In the genomic region with DNA sequence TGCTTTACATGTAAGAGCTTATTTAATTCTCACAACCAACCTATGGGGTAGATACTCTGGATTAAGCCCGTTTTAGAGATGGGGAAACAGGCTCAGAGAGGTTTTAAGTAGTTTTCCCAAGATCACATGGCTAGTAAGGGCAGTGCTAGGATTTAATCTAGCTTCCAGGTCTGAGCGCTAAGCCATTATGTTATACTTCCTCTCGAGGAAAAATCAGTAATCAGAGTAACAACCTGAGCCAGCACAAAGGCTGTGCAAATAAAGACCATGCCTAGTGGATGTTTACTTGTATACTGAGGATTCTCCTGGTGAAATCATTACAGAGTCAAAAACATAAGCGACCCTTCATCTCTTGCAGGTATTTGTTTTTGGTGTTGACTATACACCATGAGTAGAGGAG, we compare ENCODE assay signal across 2 cellular contexts.
TF ChIP-seq lines count a peak whose summit lies in the region.

No MANE protein-coding gene starts in this region.

TF ChIP-seq in WTC11, 78 proteins besides CTCF, POLR2A, EP300 and RAD21:
- TF ChIP-seq ZNF317 (CRISPR knock-in tag; IDR thresholded peaks at IDR 0.05; ENCODE audit: borderline replicate concordance, low read depth) (no peak), SMAD3 (CRISPR knock-in tag; IDR thresholded peaks at IDR 0.05; ENCODE audit: borderline replicate concordance) (no peak), NR3C1 (CRISPR knock-in tag; conservative IDR thresholded peaks at IDR 0.05; ENCODE audit: low read depth) (no peak), HMGA2 (CRISPR knock-in tag; IDR thresholded peaks at IDR 0.05) (no peak), PRRX2 (CRISPR knock-in tag; IDR thresholded peaks at IDR 0.05) (no peak), GABPB1 (CRISPR knock-in tag; IDR thresholded peaks at IDR 0.05) (no peak), SMAD4 (CRISPR knock-in tag; IDR thresholded peaks at IDR 0.05) (no peak), NR1H2 (CRISPR knock-in tag; IDR thresholded peaks at IDR 0.05) (no peak), ZNF263 (CRISPR knock-in tag; IDR thresholded peaks at IDR 0.05; ENCODE audit: low read depth) (no peak), NFATC4 (CRISPR knock-in tag; IDR thresholded peaks at IDR 0.05) (no peak), EMX1 (CRISPR knock-in tag; IDR thresholded peaks at IDR 0.05) (no peak), KAT7 (CRISPR knock-in tag; IDR thresholded peaks at IDR 0.05; ENCODE audit: borderline replicate concordance) (no peak), MXD4 (CRISPR knock-in tag; IDR thresholded peaks at IDR 0.05; ENCODE audit: borderline replicate concordance) (no peak), SOX15 (CRISPR knock-in tag; IDR thresholded peaks at IDR 0.05) (no peak)
- TF ChIP-seq, protein P1, sequence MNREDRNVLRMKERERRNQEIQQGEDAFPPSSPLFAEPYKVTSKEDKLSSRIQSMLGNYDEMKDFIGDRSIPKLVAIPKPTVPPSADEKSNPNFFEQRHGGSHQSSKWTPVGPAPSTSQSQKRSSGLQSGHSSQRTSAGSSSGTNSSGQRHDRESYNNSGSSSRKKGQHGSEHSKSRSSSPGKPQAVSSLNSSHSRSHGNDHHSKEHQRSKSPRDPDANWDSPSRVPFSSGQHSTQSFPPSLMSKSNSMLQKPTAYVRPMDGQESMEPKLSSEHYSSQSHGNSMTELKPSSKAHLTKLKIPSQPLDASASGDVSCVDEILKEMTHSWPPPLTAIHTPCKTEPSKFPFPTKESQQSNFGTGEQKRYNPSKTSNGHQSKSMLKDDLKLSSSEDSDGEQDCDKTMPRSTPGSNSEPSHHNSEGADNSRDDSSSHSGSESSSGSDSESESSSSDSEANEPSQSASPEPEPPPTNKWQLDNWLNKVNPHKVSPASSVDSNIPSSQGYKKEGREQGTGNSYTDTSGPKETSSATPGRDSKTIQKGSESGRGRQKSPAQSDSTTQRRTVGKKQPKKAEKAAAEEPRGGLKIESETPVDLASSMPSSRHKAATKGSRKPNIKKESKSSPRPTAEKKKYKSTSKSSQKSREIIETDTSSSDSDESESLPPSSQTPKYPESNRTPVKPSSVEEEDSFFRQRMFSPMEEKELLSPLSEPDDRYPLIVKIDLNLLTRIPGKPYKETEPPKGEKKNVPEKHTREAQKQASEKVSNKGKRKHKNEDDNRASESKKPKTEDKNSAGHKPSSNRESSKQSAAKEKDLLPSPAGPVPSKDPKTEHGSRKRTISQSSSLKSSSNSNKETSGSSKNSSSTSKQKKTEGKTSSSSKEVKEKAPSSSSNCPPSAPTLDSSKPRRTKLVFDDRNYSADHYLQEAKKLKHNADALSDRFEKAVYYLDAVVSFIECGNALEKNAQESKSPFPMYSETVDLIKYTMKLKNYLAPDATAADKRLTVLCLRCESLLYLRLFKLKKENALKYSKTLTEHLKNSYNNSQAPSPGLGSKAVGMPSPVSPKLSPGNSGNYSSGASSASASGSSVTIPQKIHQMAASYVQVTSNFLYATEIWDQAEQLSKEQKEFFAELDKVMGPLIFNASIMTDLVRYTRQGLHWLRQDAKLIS (CRISPR knock-in tag; IDR thresholded peaks at IDR 0.05; ENCODE audit: borderline replicate concordance) = no peak
- TF ChIP-seq, protein P2, sequence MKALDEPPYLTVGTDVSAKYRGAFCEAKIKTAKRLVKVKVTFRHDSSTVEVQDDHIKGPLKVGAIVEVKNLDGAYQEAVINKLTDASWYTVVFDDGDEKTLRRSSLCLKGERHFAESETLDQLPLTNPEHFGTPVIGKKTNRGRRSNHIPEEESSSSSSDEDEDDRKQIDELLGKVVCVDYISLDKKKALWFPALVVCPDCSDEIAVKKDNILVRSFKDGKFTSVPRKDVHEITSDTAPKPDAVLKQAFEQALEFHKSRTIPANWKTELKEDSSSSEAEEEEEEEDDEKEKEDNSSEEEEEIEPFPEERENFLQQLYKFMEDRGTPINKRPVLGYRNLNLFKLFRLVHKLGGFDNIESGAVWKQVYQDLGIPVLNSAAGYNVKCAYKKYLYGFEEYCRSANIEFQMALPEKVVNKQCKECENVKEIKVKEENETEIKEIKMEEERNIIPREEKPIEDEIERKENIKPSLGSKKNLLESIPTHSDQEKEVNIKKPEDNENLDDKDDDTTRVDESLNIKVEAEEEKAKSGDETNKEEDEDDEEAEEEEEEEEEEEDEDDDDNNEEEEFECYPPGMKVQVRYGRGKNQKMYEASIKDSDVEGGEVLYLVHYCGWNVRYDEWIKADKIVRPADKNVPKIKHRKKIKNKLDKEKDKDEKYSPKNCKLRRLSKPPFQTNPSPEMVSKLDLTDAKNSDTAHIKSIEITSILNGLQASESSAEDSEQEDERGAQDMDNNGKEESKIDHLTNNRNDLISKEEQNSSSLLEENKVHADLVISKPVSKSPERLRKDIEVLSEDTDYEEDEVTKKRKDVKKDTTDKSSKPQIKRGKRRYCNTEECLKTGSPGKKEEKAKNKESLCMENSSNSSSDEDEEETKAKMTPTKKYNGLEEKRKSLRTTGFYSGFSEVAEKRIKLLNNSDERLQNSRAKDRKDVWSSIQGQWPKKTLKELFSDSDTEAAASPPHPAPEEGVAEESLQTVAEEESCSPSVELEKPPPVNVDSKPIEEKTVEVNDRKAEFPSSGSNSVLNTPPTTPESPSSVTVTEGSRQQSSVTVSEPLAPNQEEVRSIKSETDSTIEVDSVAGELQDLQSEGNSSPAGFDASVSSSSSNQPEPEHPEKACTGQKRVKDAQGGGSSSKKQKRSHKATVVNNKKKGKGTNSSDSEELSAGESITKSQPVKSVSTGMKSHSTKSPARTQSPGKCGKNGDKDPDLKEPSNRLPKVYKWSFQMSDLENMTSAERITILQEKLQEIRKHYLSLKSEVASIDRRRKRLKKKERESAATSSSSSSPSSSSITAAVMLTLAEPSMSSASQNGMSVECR (CRISPR knock-in tag; IDR thresholded peaks at IDR 0.05; ENCODE audit: borderline replicate concordance) = no peak
- TF ChIP-seq, protein P3, sequence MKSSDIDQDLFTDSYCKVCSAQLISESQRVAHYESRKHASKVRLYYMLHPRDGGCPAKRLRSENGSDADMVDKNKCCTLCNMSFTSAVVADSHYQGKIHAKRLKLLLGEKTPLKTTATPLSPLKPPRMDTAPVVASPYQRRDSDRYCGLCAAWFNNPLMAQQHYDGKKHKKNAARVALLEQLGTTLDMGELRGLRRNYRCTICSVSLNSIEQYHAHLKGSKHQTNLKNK (CRISPR knock-in tag; IDR thresholded peaks at IDR 0.05) = no peak

TF ChIP-seq in HepG2, 621 proteins besides CTCF, POLR2A, EP300 and RAD21:
- TF ChIP-seq ZMAT3 (CRISPR knock-in tag; conservative IDR thresholded peaks at IDR 0.05) (no peak), DNMT3B (CRISPR knock-in tag; conservative IDR thresholded peaks at IDR 0.05) (no peak), HES4 (CRISPR knock-in tag; IDR thresholded peaks at IDR 0.05; ENCODE audit: borderline replicate concordance) (no peak), BCL6 (CRISPR knock-in tag; IDR thresholded peaks at IDR 0.05) (peak; percentile 89)
- TF ChIP-seq, protein P4, sequence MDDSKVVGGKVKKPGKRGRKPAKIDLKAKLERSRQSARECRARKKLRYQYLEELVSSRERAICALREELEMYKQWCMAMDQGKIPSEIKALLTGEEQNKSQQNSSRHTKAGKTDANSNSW (CRISPR knock-in tag; IDR thresholded peaks at IDR 0.05; ENCODE audit: borderline replicate concordance) = no peak
TF ChIP-seq in HepG2: peak in this region for 1.
